In genomic region chr20:62243106-62243505, GRCh38 we compare ENCODE assay signal across 17 cellular contexts. TPM values are rescaled to one million over a fixed set of nuclear protein-coding genes. Genes with fewer than 3 reads are reported as not detected.
"Had no signal": no experiment of that assay in that cellular context is flagged by ENCODE, and none has a peak within 500 bp of the region (broad histone marks: within the 10 kb centered on the region; RNA-seq: fewer than 3 reads in every experiment).

No MANE protein-coding gene starts in this region.

- ATAC-seq: activated naive CD4-positive, alpha-beta T cell treated with anti-CD3 and anti-CD28 coated beads, Interleukin-2, amount 50 U/mL, for 72 hours; esophagus mucosa had no signal

- H3K9me3 ChIP-seq: tibial nerve had no signal

- H3K27me3 ChIP-seq: dorsolateral prefrontal cortex, tibial nerve had no signal

- H3K4me2 ChIP-seq: smooth muscle cell had no signal

- H3K27ac ChIP-seq: parathyroid adenoma, tibial nerve had no signal

- DNase-seq: activated CD4-positive, CD25-positive, alpha-beta regulatory T cell; activated effector memory CD4-positive, alpha-beta T cell treated with anti-CD3 and anti-CD28 coated beads, Interleukin-2, amount 50 U/mL, for 16 hours; activated T-cell treated with anti-CD3 and anti-CD28 coated beads, Interleukin-2, amount 50 U/mL, for 1 hour; amniotic stem cell; dorsolateral prefrontal cortex; head of caudate nucleus; mesendoderm; retina had no signal

- H2AFZ ChIP-seq: parathyroid adenoma had no signal

- H3K9me3 Mint-ChIP-seq: activated naive CD4-positive, alpha-beta T cell treated with anti-CD3 and anti-CD28 coated beads, Interleukin-2, amount 50 U/mL, for 72 hours; T-helper 1 cell treated with Interleukin-12 subunit alpha and Interleukin-12 subunit beta and Interleukin-4 antibody, amounts not matched to agents 30 μg/mL and 1 μg/mL, for 36 hours had no signal

- H3K4me3 ChIP-seq: dorsolateral prefrontal cortex, smooth muscle cell, tibial nerve had no signal

- H3K4me3 Mint-ChIP-seq: T-helper 1 cell treated with Interleukin-12 subunit alpha and Interleukin-12 subunit beta and Interleukin-4 antibody, amounts not matched to agents 30 μg/mL and 1 μg/mL, for 36 hours had no signal

- H3K36me3 Mint-ChIP-seq: activated naive CD4-positive, alpha-beta T cell treated with anti-CD3 and anti-CD28 coated beads, Interleukin-2, amount 50 U/mL, for 72 hours had no signal

- H3K9ac ChIP-seq: parathyroid adenoma had no signal

- H3K27ac Mint-ChIP-seq: activated naive CD4-positive, alpha-beta T cell treated with anti-CD3 and anti-CD28 coated beads, Interleukin-2, amount 50 U/mL, for 72 hours; T-helper 1 cell treated with Interleukin-12 subunit alpha and Interleukin-12 subunit beta and Interleukin-4 antibody, amounts not matched to agents 30 μg/mL and 1 μg/mL, for 36 hours had no signal

RNA-seq across cellular contexts. Expression of gene HRH3, which starts 23.0 kb away (rescaled TPM):
- total RNA-seq: activated naive CD4-positive, alpha-beta T cell treated with anti-CD3 and anti-CD28 coated beads, Interleukin-2, amount 50 U/mL, for 72 hours; esophagus mucosa; fibroblast of villous mesenchyme; liver; smooth muscle cell; tibial nerve had no signal
- polyA plus RNA-seq: keratinocyte, liver, smooth muscle cell had no signal
